9 cellular contexts compared by ENCODE assay signal in genomic region chr10:11609492-11610093, GRCh38. TPM values are rescaled to one million over a fixed set of nuclear protein-coding genes. Genes with fewer than 3 reads are reported as not detected.
DNase-seq lines count a peak whose midpoint lies in the region; ATAC-seq and TF ChIP-seq lines count a peak whose summit lies in the region.
"Had no signal": no experiment of that assay in that cellular context is flagged by ENCODE, and none has a peak within 500 bp of the region (broad histone marks: within the 10 kb centered on the region; RNA-seq: fewer than 3 reads in every experiment).

No MANE protein-coding gene starts in this region.

- H3K27me3 Mint-ChIP-seq in IgD-negative memory B cell = no peaks in the 10 kb centered on the region
- H3K27me3 Mint-ChIP-seq in endodermal cell (ENCODE audit: insufficient read depth) = peaks cover 17% of the 10 kb centered on the region

- peak overlapping the region; percentile 87 for H3K4me3 ChIP-seq in endodermal cell (ENCODE audit: low read length)
- H3K4me3 ChIP-seq in skeletal muscle satellite cell (ENCODE audit: low read length) = peak overlapping the region; percentile 20

- H3K9me3 Mint-ChIP-seq in IgD-negative memory B cell (no peaks in the 10 kb centered on the region), endodermal cell (no peaks in the 10 kb centered on the region)

- H3K4me3 Mint-ChIP-seq in IgD-negative memory B cell = peak overlapping the region; percentile 82 to 97 (median 93)
- H3K4me3 Mint-ChIP-seq in endodermal cell = peak overlapping the region; percentile 91

- H3K4me2 ChIP-seq in skeletal muscle satellite cell (ENCODE audit: low read length) = peak overlapping the region; percentile 87

- H3K4me1 ChIP-seq in endodermal cell (ENCODE audit: control insufficient read depth, insufficient read depth, low read length) = peaks cover 3% of the 10 kb centered on the region
- peaks cover 14% of the 10 kb centered on the region for H3K4me1 ChIP-seq in skeletal muscle satellite cell (ENCODE audit: control insufficient read depth, insufficient read depth, low read length)

- no peak overlapping the region for H3K27ac ChIP-seq in endodermal cell (ENCODE audit: low read depth, low read length)

- DNase-seq in endodermal cell (no peak), NCI-H1105 (lab: John Stamatoyannopoulos, UW) (no peak)
- DNase-seq: right cardiac atrium, RPMI8226 had no signal

- H3K27ac Mint-ChIP-seq in IgD-negative memory B cell (peak overlapping the region; percentile 85 to 95 (median 94)), endodermal cell (no peak overlapping the region)

- WGBS in endodermal cell (ENCODE audit: insufficient coverage in 1 of 2, insufficient read length in 1 of 2), 2 experiments = 73 to 100% methylated on average over 2 to 3 of the region's 3 CpGs

- no peak for TF ChIP-seq CTCF in endodermal cell (conservative IDR thresholded peaks at IDR 0.05)

- H3K36me3 Mint-ChIP-seq in IgD-negative memory B cell (peaks cover 2% of the 10 kb centered on the region), endodermal cell (ENCODE audit: low read depth) (peaks cover 2% of the 10 kb centered on the region)

- H3K9ac ChIP-seq in endodermal cell (ENCODE audit: extremely low read depth, low read length, poor library complexity, severe bottlenecking) (no peak overlapping the region), skeletal muscle satellite cell (ENCODE audit: low read depth, low read length) (no peak overlapping the region)

- H3K27me3 ChIP-seq in endodermal cell (ENCODE audit: control insufficient read depth, insufficient read depth, low read length, poor library complexity, severe bottlenecking) (peaks cover 9% of the 10 kb centered on the region), skeletal muscle satellite cell (ENCODE audit: control insufficient read depth, insufficient read depth, low read length) (no peaks in the 10 kb centered on the region)

- H3K36me3 ChIP-seq in endodermal cell (ENCODE audit: control insufficient read depth, insufficient read depth, low read length) (no peaks in the 10 kb centered on the region), skeletal muscle satellite cell (ENCODE audit: insufficient read depth, low read length) (no peaks in the 10 kb centered on the region)

- H3K4me1 Mint-ChIP-seq in IgD-negative memory B cell (peaks cover 52 to 57% (median 52%) of the 10 kb centered on the region in 3 donors), endodermal cell (peaks cover 30% of the 10 kb centered on the region)

- peak; percentile 25 for ATAC-seq in GM18907 (IDR thresholded peaks at IDR 0.05; ENCODE audit: unreplicated experiment)
- no peak for ATAC-seq in HG02798 (IDR thresholded peaks at IDR 0.05; ENCODE audit: poor library complexity, unreplicated experiment)
- ATAC-seq in HG02840 (IDR thresholded peaks at IDR 0.05; ENCODE audit: low FRiP score, unreplicated experiment) = no peak
- ATAC-seq: right cardiac atrium had no signal

- H3K9me3 ChIP-seq in endodermal cell (ENCODE audit: control insufficient read depth, low read length) (peaks cover 16% of the 10 kb centered on the region), skeletal muscle satellite cell (replicated peaks; ENCODE audit: low read length) (no peaks in the 10 kb centered on the region)

RNA-seq across cellular contexts. Expression of gene USP6NL, which starts 1.9 kb away (rescaled TPM):
- polyA plus RNA-seq in IgD-negative memory B cell = 39.3 TPM
- 10 to 100 TPM; 20.6 to 22.9 TPM for total RNA-seq in endodermal cell
- polyA plus RNA-seq in endodermal cell (2013, experiment 1 of 2) = 34.3 TPM
- 32.4 TPM for polyA plus RNA-seq in endodermal cell (2013, experiment 2 of 2)
- total RNA-seq in skeletal muscle satellite cell (2012; rRNA removed) = 6.1 and 7.4 TPM in 2 replicates
